Comparison of ENCODE assay signal across 8 cellular contexts in the genomic region with DNA sequence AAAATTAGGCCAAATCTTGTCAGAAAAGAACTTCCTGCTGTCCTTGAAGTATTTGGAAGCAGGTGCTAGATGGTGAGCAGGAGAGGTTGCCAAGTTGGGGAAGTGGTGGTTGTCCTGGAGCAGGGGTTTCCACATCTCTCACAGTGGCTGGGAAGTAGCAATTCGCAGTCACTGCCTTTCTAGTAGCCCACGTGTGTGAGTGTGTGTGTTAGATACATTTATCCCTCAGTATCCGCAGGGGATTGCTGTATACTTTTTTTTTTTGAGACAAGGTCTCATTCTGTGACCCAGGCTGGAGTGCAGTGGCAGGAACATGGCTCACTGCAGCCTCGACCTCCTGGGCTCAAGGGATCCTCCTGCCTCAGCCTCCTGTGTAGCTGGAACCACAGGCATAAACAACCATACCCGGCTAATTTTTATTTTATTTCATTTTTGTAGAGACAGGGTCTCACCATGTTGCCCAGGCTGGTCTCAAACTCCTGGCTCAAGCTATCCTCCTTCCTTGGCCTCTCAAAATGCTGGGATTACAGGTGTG. TPM values are rescaled to one million over a fixed set of nuclear protein-coding genes. Genes with fewer than 3 reads are reported as not detected.
DNase-seq lines count a peak whose midpoint lies in the region; ATAC-seq and TF ChIP-seq lines count a peak whose summit lies in the region.

No MANE protein-coding gene starts in this region.

- H3K27ac ChIP-seq in HUES6 (ENCODE audit: low read depth, low read length): peak overlapping the region; percentile 82; the same call in 1 of the 2 replicates

- DNase-seq in DMS79 treated with DMSO at 0.1 percent for 48 hours (lab: John Stamatoyannopoulos, UW): peak; percentile 29
- DNase-seq in T-helper 2 cell treated with Interferon-gamma antibody and Interleukin-4, amounts not matched to agents 5 μg/mL and 100 μg/mL, for 36 hours (ENCODE audit: low spot score): no peak
- peak; percentile 55 for DNase-seq in fibroblast of mammary gland (ENCODE audit: low read depth)
- no peak for DNase-seq in neural crest cell (ENCODE audit: low read depth, low spot score)
- no peak for DNase-seq in cerebellar nuclear complex (lab: John Stamatoyannopoulos, UW)

- H3K36me3 ChIP-seq in HUES6 (ENCODE audit: control insufficient read depth, insufficient read depth, low read length): no peaks in the 10 kb centered on the region; the same call in 1 of the 2 replicates

- H3K36me3 Mint-ChIP-seq in T-helper 2 cell treated with Interferon-gamma antibody and Interleukin-4, amounts not matched to agents 5 μg/mL and 100 μg/mL, for 36 hours (ENCODE audit: low read depth): peaks cover 4% of the 10 kb centered on the region
- H3K36me3 Mint-ChIP-seq in neural crest cell (ENCODE audit: low read depth): no peaks in the 10 kb centered on the region

- TF ChIP-seq CTCF in fibroblast of mammary gland (conservative IDR thresholded peaks at IDR 0.05; ENCODE audit: control insufficient read depth, insufficient read depth, low read depth, low read length): no peak
- no peak for TF ChIP-seq CTCF in neural crest cell (conservative IDR thresholded peaks at IDR 0.05)

- peak overlapping the region; percentile 99 for H3K9ac ChIP-seq in HUES6 (ENCODE audit: low read length)

- H3K4me3 ChIP-seq in HUES6 (ENCODE audit: low read depth, low read length) (peak overlapping the region; percentile 93), fibroblast of mammary gland (ENCODE audit: control insufficient read depth, low read depth, low read length) (peak overlapping the region; percentile 98)

- H3K4me1 Mint-ChIP-seq in T-helper 2 cell treated with Interferon-gamma antibody and Interleukin-4, amounts not matched to agents 5 μg/mL and 100 μg/mL, for 36 hours (ENCODE audit: low read depth): peaks cover 17% of the 10 kb centered on the region
- peaks cover 19% of the 10 kb centered on the region for H3K4me1 Mint-ChIP-seq in neural crest cell

- H3K9me3 Mint-ChIP-seq in T-helper 2 cell treated with Interferon-gamma antibody and Interleukin-4, amounts not matched to agents 5 μg/mL and 100 μg/mL, for 36 hours: no peaks in the 10 kb centered on the region
- no peaks in the 10 kb centered on the region for H3K9me3 Mint-ChIP-seq in neural crest cell

- H3K4me3 Mint-ChIP-seq in T-helper 2 cell treated with Interferon-gamma antibody and Interleukin-4, amounts not matched to agents 5 μg/mL and 100 μg/mL, for 36 hours: peak overlapping the region; percentile 92
- H3K4me3 Mint-ChIP-seq in neural crest cell: peak overlapping the region; percentile 99

- peak overlapping the region; percentile 92 for H3K27ac Mint-ChIP-seq in T-helper 2 cell treated with Interferon-gamma antibody and Interleukin-4, amounts not matched to agents 5 μg/mL and 100 μg/mL, for 36 hours
- peak overlapping the region; percentile 96 for H3K27ac Mint-ChIP-seq in neural crest cell (ENCODE audit: unreplicated experiment)

- H3K9me3 ChIP-seq in HUES6 (ENCODE audit: control insufficient read depth, insufficient read depth, low read depth, low read length): no peaks in the 10 kb centered on the region

- no peaks in the 10 kb centered on the region for H3K27me3 Mint-ChIP-seq in T-helper 2 cell treated with Interferon-gamma antibody and Interleukin-4, amounts not matched to agents 5 μg/mL and 100 μg/mL, for 36 hours (ENCODE audit: low read depth)
- no peaks in the 10 kb centered on the region for H3K27me3 Mint-ChIP-seq in neural crest cell (ENCODE audit: low read depth)

- peaks cover 6% of the 10 kb centered on the region for H3K4me1 ChIP-seq in HUES6 (ENCODE audit: control insufficient read depth, insufficient read depth, low read length)

- ATAC-seq in HG03097 (IDR thresholded peaks at IDR 0.05; ENCODE audit: low FRiP score, unreplicated experiment) (no peak), HG02981 (IDR thresholded peaks at IDR 0.05; ENCODE audit: unreplicated experiment) (no peak)

- no peaks in the 10 kb centered on the region for H3K27me3 ChIP-seq in HUES6 (ENCODE audit: control insufficient read depth, insufficient read depth, low read length)

RNA-seq across cellular contexts. Expression of gene PPCDC, which starts 0.8 kb away (rescaled TPM):
- total RNA-seq in neural crest cell: 16.5 and 18.1 TPM in 2 replicates

RNA-seq across cellular contexts. Expression of gene SCAMP5, which starts 28.8 kb away (rescaled TPM):
- 38.8 and 39.4 TPM in 2 replicates for total RNA-seq in neural crest cell

Comparison
In these comparisons a context has a peak if more than half of its experiments do, and no peak if none do; other contexts are left out.
1. DNase-seq: peak in DMS79 treated with DMSO at 0.1 percent for 48 hours (single experiment) and fibroblast of mammary gland (single experiment); none in T-helper 2 cell treated with Interferon-gamma antibody and Interleukin-4, amounts not matched to agents 5 μg/mL and 100 μg/mL, for 36 hours (single experiment), neural crest cell (single experiment) and cerebellar nuclear complex (0 of 2).